2 cellular contexts compared by ENCODE assay signal in genomic region chr5:115773010-115773580, GRCh38.
TF ChIP-seq lines count a peak whose summit lies in the region.

No MANE protein-coding gene starts in this region.

TF ChIP-seq in HCT116, 20 proteins besides CTCF, POLR2A, EP300 and RAD21:
- TF ChIP-seq TCF7L2 (IDR thresholded peaks at IDR 0.05; ENCODE audit: borderline replicate concordance, extremely low read depth, insufficient read depth, insufficient read length) (no peak), YY1 (IDR thresholded peaks at IDR 0.05; ENCODE audit: extremely low read depth, insufficient replicate concordance, low read depth, low read length) (no peak), EZH2 (IDR thresholded peaks at IDR 0.05) (no peak), JUND (IDR thresholded peaks at IDR 0.05) (no peak), FOSL1 (IDR thresholded peaks at IDR 0.05; ENCODE audit: low read depth) (no peak), POLR2AphosphoS5 (IDR thresholded peaks at IDR 0.05; ENCODE audit: low read depth, low read length) (no peak), REST (IDR thresholded peaks at IDR 0.05; ENCODE audit: low read depth) (no peak), ZNF274 (IDR thresholded peaks at IDR 0.05; ENCODE audit: low read depth, low read length) (no peak), ELF1 (IDR thresholded peaks at IDR 0.05; ENCODE audit: borderline replicate concordance, low read depth) (no peak), CEBPB (IDR thresholded peaks at IDR 0.05; ENCODE audit: low read depth) (no peak), MAX (IDR thresholded peaks at IDR 0.05) (no peak), CBX3 (IDR thresholded peaks at IDR 0.05; ENCODE audit: low read depth) (no peak), SIN3A (IDR thresholded peaks at IDR 0.05; ENCODE audit: low read depth) (no peak), SP1 (IDR thresholded peaks at IDR 0.05; ENCODE audit: low read depth) (no peak), ATF3 (IDR thresholded peaks at IDR 0.05) (no peak), ZFX (IDR thresholded peaks at IDR 0.05) (no peak), SRF (IDR thresholded peaks at IDR 0.05; ENCODE audit: low read depth) (no peak)

TF ChIP-seq in H1, 55 proteins besides CTCF, POLR2A, EP300 and RAD21:
- TF ChIP-seq SP4 (IDR thresholded peaks at IDR 0.05; ENCODE audit: low read length) (no peak), TCF12 (IDR thresholded peaks at IDR 0.05; ENCODE audit: low read depth, low read length) (no peak), PHF8 (conservative IDR thresholded peaks at IDR 0.05; ENCODE audit: low read depth, low read length) (no peak)
TF ChIP-seq in H1: peak in this region for 0.
